Comparison of ENCODE assay signal across 8 cellular contexts in the genomic region with DNA sequence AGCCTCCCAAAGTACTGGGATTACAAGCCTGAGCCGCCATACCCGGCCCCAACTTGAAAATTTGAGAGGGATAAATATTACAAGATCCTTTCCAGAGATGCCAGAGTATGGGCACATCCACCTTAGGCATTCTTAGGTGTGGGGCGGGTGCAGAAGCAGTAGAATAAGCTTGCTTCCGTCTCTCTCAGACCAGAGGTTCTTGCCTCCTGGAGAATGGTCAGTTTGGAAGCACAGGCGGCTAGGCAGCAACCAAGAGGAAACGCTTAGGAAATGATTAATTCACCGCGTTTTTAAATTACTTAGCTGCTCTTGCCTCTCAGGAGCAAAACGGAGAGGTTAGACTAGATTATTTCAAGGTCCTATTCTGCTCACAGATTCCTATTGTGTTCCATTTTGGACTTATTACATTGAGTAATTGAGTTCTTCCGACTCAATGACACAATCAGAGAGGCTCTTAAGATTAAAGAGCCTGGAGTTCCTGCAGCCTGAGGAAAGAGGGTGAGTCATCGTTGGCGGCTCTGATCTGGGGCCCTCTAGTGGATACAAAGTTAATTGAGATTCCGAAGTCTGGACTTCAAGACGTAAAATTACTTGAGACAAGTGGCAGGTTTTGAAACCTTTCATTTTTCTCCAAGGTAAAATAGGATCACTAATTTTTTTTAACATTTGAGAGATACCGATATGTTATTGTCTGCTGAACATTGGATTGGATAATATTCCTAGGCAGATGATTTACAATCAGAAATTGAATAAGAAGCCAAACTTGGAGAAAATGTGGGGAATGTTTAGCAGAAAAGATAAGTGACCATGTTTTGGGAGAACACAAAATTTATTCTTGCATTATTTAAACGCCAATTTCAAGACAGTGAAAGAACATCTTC. TPM values are rescaled to one million over a fixed set of nuclear protein-coding genes. Genes with fewer than 3 reads are reported as not detected.
DNase-seq lines count a peak whose midpoint lies in the region; ATAC-seq, FAIRE-seq and TF ChIP-seq lines count a peak whose summit lies in the region.

No MANE protein-coding gene starts in this region.

- peak; percentile 94 for FAIRE-seq in endometrium (lab: Jason Lieb, UNC)

- WGBS in mesendoderm (ENCODE audit: extremely low coverage, insufficient coverage, low lambda C conversion rate), result no CpG with 5 or more reads among the region's 16 CpGs

- peak overlapping the region; percentile 75 for H4K5ac ChIP-seq in mesendoderm (ENCODE audit: low read length)

- no peak overlapping the region for H3K9ac ChIP-seq in mesendoderm (ENCODE audit: low read length)

- no peak overlapping the region for H3K4me3 Mint-ChIP-seq in activated CD8-positive, alpha-beta T cell treated with anti-CD3 and anti-CD28 coated beads for 36 hours

- H2AK5ac ChIP-seq in mesendoderm (ENCODE audit: low read length), result no peak overlapping the region

- no peak overlapping the region for H3K27ac ChIP-seq in mesendoderm (ENCODE audit: low read depth, low read length)

- H2BK5ac ChIP-seq in mesendoderm (ENCODE audit: low read length), result no peak overlapping the region

- no peak overlapping the region for H3K27ac Mint-ChIP-seq in activated CD8-positive, alpha-beta T cell treated with anti-CD3 and anti-CD28 coated beads for 36 hours

- no peak overlapping the region for H3K23ac ChIP-seq in mesendoderm (ENCODE audit: low read length)

- ATAC-seq in HG03108 (IDR thresholded peaks at IDR 0.05; ENCODE audit: unreplicated experiment), result peak; percentile 52
- peak; percentile 87 for ATAC-seq in activated CD8-positive, alpha-beta T cell treated with anti-CD3 and anti-CD28 coated beads for 36 hours

- H3K9me3 Mint-ChIP-seq in activated CD8-positive, alpha-beta T cell treated with anti-CD3 and anti-CD28 coated beads for 36 hours, result no peaks in the 10 kb centered on the region

- no peak overlapping the region for H3K4ac ChIP-seq in mesendoderm (ENCODE audit: low read depth, low read length)

- intact Hi-C loops in activated CD8-positive, alpha-beta T cell treated with anti-CD3 and anti-CD28 coated beads for 36 hours (cut with micrococcal nuclease), result no loop called here

- H2BK120ac ChIP-seq in mesendoderm (ENCODE audit: low read depth, low read length), result no peak overlapping the region

- H3K27me3 Mint-ChIP-seq in activated CD8-positive, alpha-beta T cell treated with anti-CD3 and anti-CD28 coated beads for 36 hours, result peaks cover 13% of the 10 kb centered on the region

- no peak overlapping the region for H3K4me3 ChIP-seq in mesendoderm (ENCODE audit: low read length)

- no peak overlapping the region for H2BK15ac ChIP-seq in mesendoderm (replicated peaks; ENCODE audit: low read depth)

- H3K4me2 ChIP-seq in mesendoderm (ENCODE audit: low read length), result no peak overlapping the region

- H3K18ac ChIP-seq in mesendoderm (ENCODE audit: low read length), result no peak overlapping the region

- DNase-seq in EL (peak; percentile 87), NCI-H774 (lab: John Stamatoyannopoulos, UW) (peak; percentile 4), mesendoderm (peak; percentile 90), COR-L47 (lab: John Stamatoyannopoulos, UW) (no peak)
- DNase-seq in activated CD8-positive, alpha-beta T cell treated with anti-CD3 and anti-CD28 coated beads for 36 hours, result peak; percentile 66
- peak; percentile 25 for DNase-seq in stimulated activated CD8-positive, alpha-beta memory T cell treated with anti-CD3 and anti-CD28 coated beads, Interleukin-12 subunit alpha, Interleukin-12 subunit beta, amount 100 ng/mL, for 4 hours (ENCODE audit: low read depth)

- CTCF ChIA-PET in activated CD8-positive, alpha-beta T cell treated with anti-CD3 and anti-CD28 coated beads for 36 hours (lab: Charles Lee), result interaction anchor here (0.7 to 2.4 kb wide), 11 partner anchors 9 to 88 kb away, joined by 3 to 12 read pairs (median 4); no protein-coding TSS in a partner anchor

- H3K4me1 ChIP-seq in mesendoderm (ENCODE audit: control insufficient read depth, low read depth, low read length), result no peaks in the 10 kb centered on the region

- no peaks in the 10 kb centered on the region for H3K36me3 ChIP-seq in mesendoderm (ENCODE audit: control insufficient read depth, insufficient read depth, low read length)

- POLR2A ChIA-PET in activated CD8-positive, alpha-beta T cell treated with anti-CD3 and anti-CD28 coated beads for 36 hours (lab: Charles Lee), result no interaction called here

- H4K8ac ChIP-seq in mesendoderm (ENCODE audit: low read depth, low read length), result no peak overlapping the region

- H3K36me3 Mint-ChIP-seq in activated CD8-positive, alpha-beta T cell treated with anti-CD3 and anti-CD28 coated beads for 36 hours (ENCODE audit: low read depth), result no peaks in the 10 kb centered on the region

- peaks cover 11% of the 10 kb centered on the region for H3K4me1 Mint-ChIP-seq in activated CD8-positive, alpha-beta T cell treated with anti-CD3 and anti-CD28 coated beads for 36 hours (ENCODE audit: low read depth)

- no peak overlapping the region for H3K56ac ChIP-seq in mesendoderm (ENCODE audit: low read length)

- peak; percentile 72 for TF ChIP-seq CTCF in activated CD8-positive, alpha-beta T cell treated with anti-CD3 and anti-CD28 coated beads for 36 hours (IDR thresholded peaks at IDR 0.05)

- no peaks in the 10 kb centered on the region for H3K27me3 ChIP-seq in mesendoderm (ENCODE audit: insufficient read depth, low read length, poor library complexity)

- no peaks in the 10 kb centered on the region for H3K79me2 ChIP-seq in mesendoderm (ENCODE audit: control insufficient read depth, insufficient read depth, low read length)

- H3K79me1 ChIP-seq in mesendoderm (ENCODE audit: low read length), result no peaks in the 10 kb centered on the region

RNA-seq across cellular contexts. Expression of a gene that starts 5.8 kb away (rescaled TPM):
- not detected for total RNA-seq in activated CD8-positive, alpha-beta T cell treated with anti-CD3 and anti-CD28 coated beads for 36 hours
- polyA plus RNA-seq in mesendoderm (2013, experiment 1 of 2), result not detected
- polyA plus RNA-seq in mesendoderm (2013, experiment 2 of 2), result not detected
